Comparison of ENCODE assay signal across 1 cellular context in the genomic region with DNA sequence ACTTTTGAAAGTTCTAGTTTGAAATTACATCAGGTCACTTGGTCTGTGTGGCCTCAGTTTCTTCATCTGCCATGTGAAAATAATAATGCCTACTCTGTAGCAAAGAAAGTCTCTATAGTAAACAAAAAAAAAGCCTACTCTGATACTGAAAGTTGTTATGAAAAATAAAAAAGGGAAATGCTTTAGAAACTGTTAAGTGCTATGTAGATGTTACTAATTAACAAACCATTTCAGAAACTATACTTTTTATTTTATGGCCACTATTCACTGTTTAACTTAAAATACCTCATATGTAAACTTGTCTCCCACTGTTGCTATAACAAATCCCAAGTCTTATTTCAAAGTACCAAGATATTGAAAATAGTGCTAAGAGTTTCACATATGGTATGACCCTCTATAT.
A peak's percentile ranks its signal among the peaks of the same experiment; 100 is the strongest.
TF ChIP-seq lines count a peak whose summit lies in the region.

No MANE protein-coding gene starts in this region.

TF ChIP-seq in GM12878, 131 proteins besides CTCF, POLR2A, EP300 and RAD21:
- TF ChIP-seq, protein P1, sequence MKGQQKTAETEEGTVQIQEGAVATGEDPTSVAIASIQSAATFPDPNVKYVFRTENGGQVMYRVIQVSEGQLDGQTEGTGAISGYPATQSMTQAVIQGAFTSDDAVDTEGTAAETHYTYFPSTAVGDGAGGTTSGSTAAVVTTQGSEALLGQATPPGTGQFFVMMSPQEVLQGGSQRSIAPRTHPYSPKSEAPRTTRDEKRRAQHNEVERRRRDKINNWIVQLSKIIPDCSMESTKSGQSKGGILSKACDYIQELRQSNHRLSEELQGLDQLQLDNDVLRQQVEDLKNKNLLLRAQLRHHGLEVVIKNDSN (IDR thresholded peaks at IDR 0.05; ENCODE audit: borderline replicate concordance, extremely low read length, insufficient read depth, low read depth, low read length), result no peak
- no peak for TF ChIP-seq POLR2AphosphoS5 (IDR thresholded peaks at IDR 0.05; ENCODE audit: low read length)
- peak; percentile 46; the same call in 1 of the 2 replicates for TF ChIP-seq MTA2 (IDR thresholded peaks at IDR 0.05; ENCODE audit: low read depth)
- no peak for TF ChIP-seq NFIC (IDR thresholded peaks at IDR 0.05; ENCODE audit: low read depth, low read length)
